Comparison of ENCODE assay signal across 8 cellular contexts in genomic region chr2:85750509-85751299, GRCh38. TPM values are rescaled to one million over a fixed set of nuclear protein-coding genes. Genes with fewer than 3 reads are reported as not detected.
DNase-seq lines count a peak whose midpoint lies in the region; ATAC-seq and TF ChIP-seq lines count a peak whose summit lies in the region.

No MANE protein-coding gene starts in this region.

- H3K4me1 Mint-ChIP-seq in neural crest cell: peaks cover 23% of the 10 kb centered on the region

- H3K27me3 ChIP-seq in suprapubic skin: peaks cover 36% of the 10 kb centered on the region

- H3K27me3 Mint-ChIP-seq in neural crest cell (ENCODE audit: low read depth): peaks cover 48% of the 10 kb centered on the region

- CTCF ChIA-PET in OCI-LY7 (lab: Charles Lee; ENCODE audit: unreplicated experiment): interaction anchor here (1.6 kb wide), 1 partner anchor 63 kb away, joined by 4 read pairs; no protein-coding TSS in a partner anchor

- TF ChIP-seq POLR2A in suprapubic skin (IDR thresholded peaks at IDR 0.05): no peak

- H3K27ac Mint-ChIP-seq in neural crest cell (ENCODE audit: unreplicated experiment): no peak overlapping the region

- WGBS in suprapubic skin: 34% methylated on average over 7 of the region's 10 CpGs

- no peaks in the 10 kb centered on the region for H4K20me1 ChIP-seq in OCI-LY7 (ENCODE audit: insufficient read depth, low read length)

- H3K9me3 Mint-ChIP-seq in neural crest cell: no peaks in the 10 kb centered on the region

- no peak overlapping the region for H3K4me2 ChIP-seq in OCI-LY7 (ENCODE audit: low read length)

- BruUV-seq in OCI-LY7 (replicated peaks; lab: Mats Ljungman, UMichigan): no TSS peak

- no peaks in the 10 kb centered on the region for H3K36me3 ChIP-seq in OCI-LY7 (ENCODE audit: insufficient read depth, low read length)
- no peaks in the 10 kb centered on the region for H3K36me3 ChIP-seq in suprapubic skin

- peak overlapping the region; percentile 74 for H3K4me3 Mint-ChIP-seq in neural crest cell

- H3K27ac ChIP-seq in OCI-LY7 (ENCODE audit: low read depth, low read length, poor library complexity, severe bottlenecking) (no peak overlapping the region), suprapubic skin (no peak overlapping the region)

- TF ChIP-seq CTCF in GM20000 (IDR thresholded peaks at IDR 0.05; ENCODE audit: extremely low read depth, missing control alignments) (peak; percentile 25), OCI-LY7 (conservative IDR thresholded peaks at IDR 0.05; ENCODE audit: low read length) (peak; percentile 87), fibroblast of pulmonary artery (IDR thresholded peaks at IDR 0.05; ENCODE audit: low read length, missing control alignments) (peak; percentile 95), neural crest cell (conservative IDR thresholded peaks at IDR 0.05) (peak; percentile 78), suprapubic skin (IDR thresholded peaks at IDR 0.05) (peak; percentile 25 to 78)

- H3K9me2 ChIP-seq in OCI-LY7 (ENCODE audit: insufficient read depth, low read length): no peaks in the 10 kb centered on the region

- ATAC-seq in GM18873 (IDR thresholded peaks at IDR 0.05; ENCODE audit: low FRiP score, unreplicated experiment): no peak

- H3K79me2 ChIP-seq in OCI-LY7 (ENCODE audit: insufficient read depth, low read depth, low read length): no peaks in the 10 kb centered on the region

- peaks cover 9% of the 10 kb centered on the region for H3K4me1 ChIP-seq in OCI-LY7 (ENCODE audit: insufficient read depth, low read length, poor library complexity, severe bottlenecking)
- peaks cover 71% of the 10 kb centered on the region for H3K4me1 ChIP-seq in suprapubic skin

- H3K4me3 ChIP-seq in OCI-LY7 (ENCODE audit: low read depth, low read length, poor library complexity, severe bottlenecking) (no peak overlapping the region), fibroblast of pulmonary artery (replicated peaks; ENCODE audit: low read depth, low read length) (no peak overlapping the region), suprapubic skin (no peak overlapping the region)

- POLR2A ChIA-PET in OCI-LY7 (lab: Charles Lee): interaction anchor here (1.1 kb wide), 1 partner anchor 19 kb away, joined by 3 read pairs; no protein-coding TSS in a partner anchor

- no peak overlapping the region for H2AFZ ChIP-seq in OCI-LY7 (ENCODE audit: low read length)

- H3K9me3 ChIP-seq in OCI-LY7 (ENCODE audit: low read length) (no peaks in the 10 kb centered on the region), suprapubic skin (no peaks in the 10 kb centered on the region)

- no peaks in the 10 kb centered on the region for H3K36me3 Mint-ChIP-seq in neural crest cell (ENCODE audit: low read depth)

- no peak for TF ChIP-seq EP300 in suprapubic skin (IDR thresholded peaks at IDR 0.05)

- DNase-seq in AG08396 (ENCODE audit: low spot score): peak; percentile 74
- DNase-seq in GM20000 (ENCODE audit: low spot score): peak; percentile 66
- peak; percentile 58 for DNase-seq in OCI-LY7 (ENCODE audit: low spot score)
- peak; percentile 70 to 75 for DNase-seq in activated T-cell treated with anti-CD3 and anti-CD28 coated beads, Interleukin-2, amount 50 U/mL, for 48 hours
- DNase-seq in fibroblast of pulmonary artery (ENCODE audit: low read depth): peak; percentile 69
- DNase-seq in neural crest cell (ENCODE audit: low read depth, low spot score): peak; percentile 72
- no peak for DNase-seq in suprapubic skin (ENCODE audit: low spot score in 2 of 2)

- intact Hi-C loops in OCI-LY7 (cut with micrococcal nuclease; ENCODE audit: unreplicated experiment): loop anchor here (1.0 kb wide), 1 partner anchor 64 kb away; no protein-coding TSS in a partner anchor

RNA-seq across cellular contexts. Expression of gene ATOH8, which starts 3.1 kb away (rescaled TPM):
- total RNA-seq in OCI-LY7 (2014; rRNA removed; shearing (Covaris generic)): 0.44 TPM in 1 of 2 replicates, not detected in the other
- total RNA-seq in OCI-LY7 (2022): not detected in 2 replicates
- total RNA-seq in neural crest cell: 6.9 and 7.7 TPM in 2 replicates
- total RNA-seq in suprapubic skin: 10 to 100 TPM in 3 of 4 donors, 1 to 10 TPM in 1; 9.7 to 30.3 (median 27.3) TPM

RNA-seq across cellular contexts. Expression of gene GNLY, which starts 56.5 kb away (rescaled TPM):
- not detected in 2 replicates for total RNA-seq in OCI-LY7 (2014; rRNA removed; shearing (Covaris generic))
- total RNA-seq in OCI-LY7 (2022) (not detected in 2 replicates), neural crest cell (not detected in 2 replicates), suprapubic skin (1 to 10 TPM in 3 of 4 donors, not detected in 1; 1.6 to 4.8 (median 1.9) TPM)

Comparison
In these comparisons a context has a peak if more than half of its experiments do, and no peak if none do; other contexts are left out.
1. DNase-seq: peak in AG08396 (single experiment), GM20000 (single experiment), OCI-LY7 (single experiment), activated T-cell treated with anti-CD3 and anti-CD28 coated beads, Interleukin-2, amount 50 U/mL, for 48 hours (2 of 2), fibroblast of pulmonary artery (single experiment) and neural crest cell (single experiment); none in suprapubic skin (0 of 2).
2. CTCF ChIP-seq: peak in every context shown above with its lines; median percentile 95 in fibroblast of pulmonary artery; 87 in OCI-LY7; 78 in neural crest cell; 52 in suprapubic skin; 25 in GM20000.